ENCODE assay signal across 8 cellular contexts in genomic region chr6:79570802-79571367, GRCh38. TPM values are rescaled to one million over a fixed set of nuclear protein-coding genes. Genes with fewer than 3 reads are reported as not detected.
DNase-seq lines count a peak whose midpoint lies in the region; ATAC-seq lines count a peak whose summit lies in the region.

No MANE protein-coding gene starts in this region.

- H3K36me3 Mint-ChIP-seq in activated T-cell treated with anti-CD3 and anti-CD28 coated beads, Interleukin-2, amount 50 U/mL, for 24 hours (ENCODE audit: low read depth), result no peaks in the 10 kb centered on the region

- ATAC-seq in GM19324 (IDR thresholded peaks at IDR 0.05; ENCODE audit: low FRiP score, unreplicated experiment), result peak; percentile 84
- peak; percentile 85 for ATAC-seq in HG03439 (IDR thresholded peaks at IDR 0.05; ENCODE audit: unreplicated experiment)

- no peaks in the 10 kb centered on the region for H3K4me1 Mint-ChIP-seq in activated T-cell treated with anti-CD3 and anti-CD28 coated beads, Interleukin-2, amount 50 U/mL, for 24 hours (ENCODE audit: low read depth)

- no peaks in the 10 kb centered on the region for H3K27me3 Mint-ChIP-seq in activated T-cell treated with anti-CD3 and anti-CD28 coated beads, Interleukin-2, amount 50 U/mL, for 24 hours

- no peak overlapping the region for H3K4me3 Mint-ChIP-seq in activated T-cell treated with anti-CD3 and anti-CD28 coated beads, Interleukin-2, amount 50 U/mL, for 24 hours

- H3K27ac Mint-ChIP-seq in activated T-cell treated with anti-CD3 and anti-CD28 coated beads, Interleukin-2, amount 50 U/mL, for 24 hours, result no peak overlapping the region

- no peaks in the 10 kb centered on the region for H3K9me3 Mint-ChIP-seq in activated T-cell treated with anti-CD3 and anti-CD28 coated beads, Interleukin-2, amount 50 U/mL, for 24 hours

- DNase-seq in COLO829 (ENCODE audit: low spot score) (peak; percentile 28), NCI-H774 (lab: John Stamatoyannopoulos, UW) (peak; percentile 69), cerebellum (ENCODE audit: low spot score) (peak; percentile 51), lung microvascular endothelial cell (ENCODE audit: low read depth in 2 of 2) (peak; percentile 65 to 80), nucleus accumbens (lab: John Stamatoyannopoulos, UW) (no peak)
- DNase-seq in activated T-cell treated with anti-CD3 and anti-CD28 coated beads, Interleukin-2, amount 50 U/mL, for 24 hours, result no peak

RNA-seq across cellular contexts. Expression of gene LCA5, which starts 33.7 kb away (rescaled TPM):
- total RNA-seq in cerebellum (14.3 TPM), lung microvascular endothelial cell (2.0 and 2.2 TPM in 2 replicates)

Comparison
In these comparisons a context has a peak if more than half of its experiments do, and no peak if none do; other contexts are left out.
1. DNase-seq: peak in COLO829 (single experiment), NCI-H774 (single experiment), cerebellum (single experiment) and lung microvascular endothelial cell (2 of 2); none in activated T-cell treated with anti-CD3 and anti-CD28 coated beads, Interleukin-2, amount 50 U/mL, for 24 hours (single experiment) and nucleus accumbens (0 of 56).